8 cellular contexts compared by ENCODE assay signal in the genomic region with DNA sequence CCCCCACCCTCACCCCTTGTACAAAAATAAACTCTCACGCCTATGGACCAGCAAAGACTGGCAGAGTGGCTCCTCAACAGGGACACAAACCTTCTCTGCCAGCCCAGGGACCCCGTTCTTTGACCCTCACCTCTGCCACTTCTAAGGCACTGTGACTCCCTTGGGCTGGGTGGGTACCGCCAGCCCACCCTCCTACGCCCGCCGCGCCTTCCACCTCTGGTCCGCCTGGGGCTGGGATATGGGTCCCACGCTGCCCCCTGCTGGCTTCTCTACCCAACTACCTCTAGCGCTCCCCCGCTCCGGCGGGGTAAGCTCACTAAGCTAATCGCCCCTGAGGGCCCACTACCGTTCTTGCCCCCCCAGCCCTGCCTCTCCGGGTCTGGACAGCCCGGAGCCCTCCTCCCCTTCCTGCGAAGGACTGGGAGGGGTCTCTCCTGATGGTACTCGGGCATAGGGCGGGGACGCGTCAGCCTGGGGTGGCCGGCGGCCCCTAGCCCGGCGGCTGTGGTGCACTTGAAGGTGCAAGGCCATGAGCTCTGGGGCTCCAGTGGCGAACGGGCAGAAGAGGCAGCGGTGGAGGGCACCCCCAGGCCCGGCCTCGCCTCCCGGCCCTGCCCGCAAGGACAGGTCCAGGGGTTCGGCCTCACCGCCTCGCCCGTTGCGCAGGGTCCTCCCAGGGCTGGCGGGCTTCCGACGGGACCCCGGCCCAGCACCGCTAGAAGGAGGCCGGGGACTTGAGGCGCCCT. TPM values are rescaled to one million over a fixed set of nuclear protein-coding genes. Genes with fewer than 3 reads are reported as not detected.
A peak's percentile ranks its signal among the peaks of the same experiment; 100 is the strongest.
DNase-seq lines count a peak whose midpoint lies in the region; ATAC-seq and TF ChIP-seq lines count a peak whose summit lies in the region.

No MANE protein-coding gene starts in this region.

- peak overlapping the region in 1 of 2 donors; percentile 25 for H3K27ac ChIP-seq in coronary artery
- peak overlapping the region; percentile 97 for H3K27ac ChIP-seq in neutrophil

- H3K27me3 ChIP-seq in neutrophil = peaks cover 7% of the 10 kb centered on the region
- H3K27me3 ChIP-seq in HAP-1 (ENCODE audit: low read depth) = no peaks in the 10 kb centered on the region

- in situ Hi-C loops in HAP-1 (cut with MboI; ENCODE audit: low sequenced_read_pairs) = loop anchor here (25.0 kb wide), 1 partner anchor 753 kb away; the partner anchor contains the start of genes CCNB1IP1 and PARP2

- H3K9me3 ChIP-seq in neutrophil (no peaks in the 10 kb centered on the region), HAP-1 (no peaks in the 10 kb centered on the region)

- DNase-seq in ELF-1 (ENCODE audit: low read depth, low spot score) (peak; percentile 80), NCI-H1694 treated with DMSO at 0.1 percent for 48 hours (lab: John Stamatoyannopoulos, UW) (peak; percentile 4), coronary artery (ENCODE audit: low spot score) (no peak), HAP-1 (ENCODE audit: low spot score in 2 of 2) (no peak), cerebellum (ENCODE audit: low spot score) (no peak)
- DNase-seq in stimulated activated CD4-positive, alpha-beta T cell treated with anti-CD3 and anti-CD28 coated beads, Interleukin-2, amount 100 ng/mL, for 48 hours = no peak

- ATAC-seq in HG02840 (IDR thresholded peaks at IDR 0.05; ENCODE audit: low FRiP score, unreplicated experiment) = no peak

- no peak overlapping the region for H3K4me3 ChIP-seq in coronary artery
- no peak overlapping the region for H3K4me3 ChIP-seq in neutrophil (ENCODE audit: low read depth in 1 of 2, low read length in 1 of 2)
- no peak overlapping the region for H3K4me3 ChIP-seq in HAP-1

- peak; percentile 44 for TF ChIP-seq CTCF in coronary artery (IDR thresholded peaks at IDR 0.05)
- peak; percentile 75 for TF ChIP-seq CTCF in neutrophil (IDR thresholded peaks at IDR 0.05)

- H3K4me1 ChIP-seq in neutrophil (ENCODE audit: control insufficient read depth in 1 of 2, insufficient read depth in 1 of 2, low read depth in 1 of 2, low read length in 1 of 2) (peaks cover 34 to 48% of the 10 kb centered on the region in 2 experiments), HAP-1 (peaks cover 17% of the 10 kb centered on the region)

- H3K36me3 ChIP-seq in neutrophil (peaks cover 39% of the 10 kb centered on the region), HAP-1 (replicated peaks) (peaks cover 43% of the 10 kb centered on the region)

RNA-seq across cellular contexts. Expression of gene ZNF219, which starts 8.1 kb away (rescaled TPM):
- 15.0 TPM for total RNA-seq in cerebellum

RNA-seq across cellular contexts. Expression of gene TMEM253, which starts 10.5 kb away (rescaled TPM):
- total RNA-seq in cerebellum = not detected

RNA-seq across cellular contexts. Expression of gene ARHGEF40, which starts 20.3 kb away (rescaled TPM):
- 27.2 TPM for total RNA-seq in cerebellum

RNA-seq across cellular contexts. Expression of gene RNASE8, which starts 32.7 kb away (rescaled TPM):
- total RNA-seq in cerebellum = not detected

RNA-seq across cellular contexts. Expression of gene RNASE7, which starts 48.2 kb away (rescaled TPM):
- not detected for total RNA-seq in cerebellum

Comparison
In these comparisons a context has a peak if more than half of its experiments do, and no peak if none do; other contexts are left out.
1. DNase-seq: peak in ELF-1 (single experiment) and NCI-H1694 treated with DMSO at 0.1 percent for 48 hours (single experiment); none in coronary artery (single experiment), HAP-1 (0 of 2), stimulated activated CD4-positive, alpha-beta T cell treated with anti-CD3 and anti-CD28 coated beads, Interleukin-2, amount 100 ng/mL, for 48 hours (0 of 2) and cerebellum (single experiment).